1 cellular context compared by ENCODE assay signal in the genomic region with DNA sequence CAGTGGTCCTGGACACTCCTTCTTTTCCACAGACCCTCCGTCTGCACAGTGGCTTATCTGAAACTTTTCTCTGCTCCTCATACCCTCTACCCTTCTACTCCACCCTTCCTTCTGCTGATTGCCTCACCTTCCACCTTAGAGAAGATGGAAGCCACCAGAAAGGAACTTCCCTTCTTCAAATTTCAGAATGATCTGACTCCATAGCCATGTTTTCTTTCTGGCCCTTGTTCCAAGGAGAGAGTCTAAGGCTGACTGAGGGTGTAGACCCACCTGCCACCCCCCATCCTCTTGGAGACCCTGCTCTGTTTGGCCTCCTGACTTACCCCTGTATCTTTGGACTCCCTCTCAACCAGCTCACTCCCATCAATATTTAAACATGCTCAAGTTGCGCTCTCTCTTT.
TF ChIP-seq lines count a peak whose summit lies in the region.

No MANE protein-coding gene starts in this region.

TF ChIP-seq in H1, 55 proteins besides CTCF, POLR2A, EP300 and RAD21 (continued from another document):
- TF ChIP-seq, protein P1, sequence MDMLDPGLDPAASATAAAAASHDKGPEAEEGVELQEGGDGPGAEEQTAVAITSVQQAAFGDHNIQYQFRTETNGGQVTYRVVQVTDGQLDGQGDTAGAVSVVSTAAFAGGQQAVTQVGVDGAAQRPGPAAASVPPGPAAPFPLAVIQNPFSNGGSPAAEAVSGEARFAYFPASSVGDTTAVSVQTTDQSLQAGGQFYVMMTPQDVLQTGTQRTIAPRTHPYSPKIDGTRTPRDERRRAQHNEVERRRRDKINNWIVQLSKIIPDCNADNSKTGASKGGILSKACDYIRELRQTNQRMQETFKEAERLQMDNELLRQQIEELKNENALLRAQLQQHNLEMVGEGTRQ (IDR thresholded peaks at IDR 0.05; ENCODE audit: low read length), result no peak
- TF ChIP-seq EGR1 (IDR thresholded peaks at IDR 0.05; ENCODE audit: borderline replicate concordance, low read depth, low read length), result no peak
- TF ChIP-seq KDM4A (IDR thresholded peaks at IDR 0.05; ENCODE audit: low read depth, low read length, severe bottlenecking), result no peak
- no peak for TF ChIP-seq SIRT6 (IDR thresholded peaks at IDR 0.05; ENCODE audit: low read length)
- no peak for TF ChIP-seq MAFK (IDR thresholded peaks at IDR 0.05; ENCODE audit: low read depth, low read length)
- TF ChIP-seq SIN3A (conservative IDR thresholded peaks at IDR 0.05 in 1 of 2, IDR thresholded peaks at IDR 0.05 in 1 of 2; ENCODE audit: low read depth in 1 of 2, low read length in 2 of 2), result no peak
- no peak for TF ChIP-seq KDM5A (IDR thresholded peaks at IDR 0.05; ENCODE audit: low read length)
- no peak for TF ChIP-seq GTF2F1 (IDR thresholded peaks at IDR 0.05; ENCODE audit: borderline replicate concordance, low read depth, low read length)
- TF ChIP-seq SAP30 (IDR thresholded peaks at IDR 0.05; ENCODE audit: insufficient read depth, insufficient replicate concordance, low read length), result no peak
